Comparison of ENCODE assay signal across 9 cellular contexts in the genomic region with DNA sequence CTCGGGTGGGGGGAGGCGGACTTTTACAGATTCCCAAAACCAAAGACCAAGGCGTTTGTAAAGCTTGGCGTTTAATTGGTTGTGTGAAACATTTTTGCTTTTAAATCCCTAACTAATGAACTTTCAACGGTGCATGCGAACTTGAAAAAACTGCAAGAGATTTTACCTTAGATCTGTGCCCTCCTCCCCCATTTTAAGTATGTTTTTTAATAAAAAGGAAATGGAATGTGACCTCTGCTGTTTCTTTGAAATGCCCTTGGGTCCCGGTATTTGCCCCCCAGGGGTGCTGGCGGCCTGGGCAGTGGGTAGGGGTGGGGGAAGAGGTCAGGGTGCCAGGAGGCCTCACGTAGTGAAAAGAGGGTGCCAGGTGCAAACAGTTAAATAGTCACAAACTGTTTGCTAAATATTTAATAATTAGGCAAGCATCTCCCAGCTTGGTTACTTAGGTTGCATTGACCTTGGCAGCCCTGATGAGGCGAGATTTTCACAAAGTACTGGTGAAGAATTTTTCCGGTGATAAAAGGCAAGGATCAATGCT.
DNase-seq lines count a peak whose midpoint lies in the region; ATAC-seq and TF ChIP-seq lines count a peak whose summit lies in the region.
"Had no signal": no experiment of that assay in that cellular context is flagged by ENCODE, and none has a peak within 500 bp of the region (broad histone marks: within the 10 kb centered on the region; RNA-seq: fewer than 3 reads in every experiment).

No MANE protein-coding gene starts in this region.

- no peaks in the 10 kb centered on the region for H3K9me2 ChIP-seq in GM23248 (ENCODE audit: insufficient read depth)

- TF ChIP-seq CTCF in WTC11 (IDR thresholded peaks at IDR 0.05): no peak

- H4K20me1 ChIP-seq in GM23248 (ENCODE audit: insufficient read depth): no peaks in the 10 kb centered on the region

- H3K4me1 ChIP-seq in GM23248 (ENCODE audit: insufficient read depth) (peaks cover 7% of the 10 kb centered on the region), iPS-20b (ENCODE audit: insufficient read depth, low read length) (peaks cover 8% of the 10 kb centered on the region; the same call in 1 of the 2 replicates), skeletal muscle satellite cell (ENCODE audit: control insufficient read depth, insufficient read depth, low read length) (peaks cover 6% of the 10 kb centered on the region)

- H3K4me3 ChIP-seq in GM23248: peak overlapping the region; percentile 60
- H3K4me3 ChIP-seq in iPS-20b (ENCODE audit: low read length): peak overlapping the region; percentile 71
- H3K4me3 ChIP-seq in skeletal muscle satellite cell (ENCODE audit: low read length): no peak overlapping the region

- H3K9me3 ChIP-seq in GM23248 (ENCODE audit: low read depth) (no peaks in the 10 kb centered on the region), iPS-20b (ENCODE audit: insufficient read depth, low read depth, low read length) (no peaks in the 10 kb centered on the region), skeletal muscle satellite cell (replicated peaks; ENCODE audit: low read length) (no peaks in the 10 kb centered on the region)

- no peak overlapping the region for H3K27ac Mint-ChIP-seq in WTC11

- ATAC-seq in WTC11: no peak

- H3K4me1 Mint-ChIP-seq in WTC11: peaks cover 15% of the 10 kb centered on the region

- CTCF ChIA-PET in WTC11 (lab: Charles Lee): interaction anchor here (0.6 to 2.7 kb wide), 11 partner anchors 9 to 372 kb away, joined by 3 to 28 read pairs (median 10); partner anchors contain the start of gene PGM2

- H3K79me2 ChIP-seq in GM23248 (ENCODE audit: insufficient read depth): no peaks in the 10 kb centered on the region

- H3K27ac ChIP-seq in GM23248 (no peak overlapping the region), iPS-20b (ENCODE audit: low read length) (no peak overlapping the region)
- H3K27ac ChIP-seq: SK-N-MC had no signal

- peaks cover 43% of the 10 kb centered on the region for H3K27me3 ChIP-seq in GM23248 (replicated peaks; ENCODE audit: insufficient read depth)
- peaks cover 40% of the 10 kb centered on the region for H3K27me3 ChIP-seq in iPS-20b (ENCODE audit: insufficient read depth, low read length)
- peaks cover 49% of the 10 kb centered on the region for H3K27me3 ChIP-seq in skeletal muscle satellite cell (ENCODE audit: control insufficient read depth, insufficient read depth, low read length)

- 9 to 10% methylated on average over 11 of the region's 11 CpGs for WGBS in GM23248 (ENCODE audit: low coverage in 1 of 2, low lambda C conversion rate in 2 of 2, missing lambda C conversion rate in 2 of 2), 2 experiments

- H3K27me3 Mint-ChIP-seq in WTC11 (ENCODE audit: low read depth): peaks cover 50% of the 10 kb centered on the region

- no peaks in the 10 kb centered on the region for H3K9me3 Mint-ChIP-seq in WTC11

- in situ Hi-C loops in GM23248 (cut with MboI): loop anchor here (10.0 to 25.0 kb wide), 2 partner anchors 110 to 333 kb away; no protein-coding TSS in a partner anchor

- no peaks in the 10 kb centered on the region for H3K36me3 ChIP-seq in GM23248 (ENCODE audit: low read depth)
- H3K36me3 ChIP-seq in iPS-20b (ENCODE audit: insufficient read depth, low read depth, low read length): no peaks in the 10 kb centered on the region
- H3K36me3 ChIP-seq in skeletal muscle satellite cell (ENCODE audit: insufficient read depth, low read length): no peaks in the 10 kb centered on the region

- peak overlapping the region; percentile 61 for H3K4me3 Mint-ChIP-seq in WTC11

- H3K9ac ChIP-seq in GM23248 (no peak overlapping the region), iPS-20b (ENCODE audit: low read depth, low read length) (0 out of 2 replicates have a peak overlapping the region, but pooled peaks have one; percentile 45), skeletal muscle satellite cell (ENCODE audit: low read depth, low read length) (no peak overlapping the region)

- DNase-seq in GM23248 (no peak), WTC11 (ENCODE audit: low spot score) (peak; percentile 12), LoVo (ENCODE audit: low spot score) (no peak), NCI-H2227 treated with DMSO at 0.1 percent for 48 hours (lab: John Stamatoyannopoulos, UW) (no peak), NCI-H510A (lab: John Stamatoyannopoulos, UW) (no peak)
- no peak for DNase-seq in effector CD4-positive, alpha-beta T cell

- peak overlapping the region; percentile 71 for H3K4me2 ChIP-seq in GM23248 (ENCODE audit: unreplicated experiment)
- peak overlapping the region; percentile 83 for H3K4me2 ChIP-seq in skeletal muscle satellite cell (ENCODE audit: low read length)

- H3F3A ChIP-seq in GM23248 (ENCODE audit: insufficient read depth): no peaks in the 10 kb centered on the region

- peak overlapping the region; percentile 61; the same call in 1 of the 2 replicates for H2AFZ ChIP-seq in GM23248

- POLR2A ChIA-PET in WTC11 (lab: Charles Lee): no interaction called here

- H3K36me3 Mint-ChIP-seq in WTC11: no peaks in the 10 kb centered on the region

TF ChIP-seq in WTC11, 78 proteins besides CTCF, POLR2A, EP300 and RAD21:
- TF ChIP-seq ZNF423 (CRISPR knock-in tag; IDR thresholded peaks at IDR 0.05) (peak; percentile 38; the same call in 1 of the 2 replicates), E2F5 (CRISPR knock-in tag; IDR thresholded peaks at IDR 0.05) (no peak)
